ENCODE assay signal across 16 cellular contexts in genomic region chr12:124131671-124132058, GRCh38.
"Had no signal": no experiment of that assay in that cellular context is flagged by ENCODE, and none has a peak within 500 bp of the region (broad histone marks: within the 10 kb centered on the region; RNA-seq: fewer than 3 reads in every experiment).

No MANE protein-coding gene starts in this region.

- DNase-seq: activated CD4-positive, alpha-beta T cell treated with anti-CD3 and anti-CD28 coated beads, Interleukin-2, amount 50 U/mL, for 1 hour; activated naive CD4-positive, alpha-beta T cell treated with anti-CD3 and anti-CD28 coated beads, Interleukin-2, amount 10 ng/mL, durations not matched to agents 7 days and 5 days; activated T-cell treated with anti-CD3 and anti-CD28 coated beads for 4 hours; adrenal gland; central memory CD4-positive, alpha-beta T cell; effector CD8-positive, alpha-beta T cell; gastrocnemius medialis; natural killer cell; stimulated activated CD4-positive, alpha-beta T cell treated with anti-CD3 and anti-CD28 coated beads, Interleukin-12 subunit alpha, Interleukin-12 subunit beta, amount 100 ng/mL, for 4 hours; stimulated activated CD8-positive, alpha-beta memory T cell treated with anti-CD3 and anti-CD28 coated beads, Interleukin-4, amount 100 ng/mL, for 48 hours; T-helper 17 cell had no signal

- H3K27ac Mint-ChIP-seq: activated naive CD4-positive, alpha-beta T cell treated with anti-CD3 and anti-CD28 coated beads, Interleukin-2, amount 10 ng/mL, durations not matched to agents 7 days and 5 days; activated T-helper 17 cell treated with anti-CD3 and anti-CD28 coated beads, Interleukin-2, amount 50 U/mL, for 72 hours; natural killer cell; stimulated activated naive CD8-positive, alpha-beta T cell treated with anti-CD3 and anti-CD28 coated beads, Interleukin-15, Interleukin-2, amounts not matched to agents 100 ng/mL and 50 ng/mL, for 24 hours had no signal

- H3K4me1 ChIP-seq: adrenal gland, gastrocnemius medialis had no signal

- H3K4me3 ChIP-seq: adrenal gland, coronary artery, gastrocnemius medialis, lung had no signal

- H3K9me3 ChIP-seq: adrenal gland, gastrocnemius medialis had no signal

- H3K27me3 ChIP-seq: adrenal gland, gastrocnemius medialis had no signal

- H3K27ac ChIP-seq: adrenal gland, coronary artery, epithelial cell of prostate, gastrocnemius medialis had no signal

- ATAC-seq: activated T-helper 17 cell treated with anti-CD3 and anti-CD28 coated beads, Interleukin-2, amount 50 U/mL, for 72 hours; gastrocnemius medialis; natural killer cell; T-helper 17 cell had no signal

- H3K4me3 Mint-ChIP-seq: activated naive CD4-positive, alpha-beta T cell treated with anti-CD3 and anti-CD28 coated beads, Interleukin-2, amount 10 ng/mL, durations not matched to agents 7 days and 5 days; activated T-helper 17 cell treated with anti-CD3 and anti-CD28 coated beads, Interleukin-2, amount 50 U/mL, for 72 hours; natural killer cell; stimulated activated naive CD8-positive, alpha-beta T cell treated with anti-CD3 and anti-CD28 coated beads, Interleukin-15, Interleukin-2, amounts not matched to agents 100 ng/mL and 50 ng/mL, for 24 hours; T-helper 17 cell had no signal

- H3K27me3 Mint-ChIP-seq: activated naive CD4-positive, alpha-beta T cell treated with anti-CD3 and anti-CD28 coated beads, Interleukin-2, amount 10 ng/mL, durations not matched to agents 7 days and 5 days had no signal

- H3K9me3 Mint-ChIP-seq: activated naive CD4-positive, alpha-beta T cell treated with anti-CD3 and anti-CD28 coated beads, Interleukin-2, amount 10 ng/mL, durations not matched to agents 7 days and 5 days; activated T-helper 17 cell treated with anti-CD3 and anti-CD28 coated beads, Interleukin-2, amount 50 U/mL, for 72 hours; natural killer cell; stimulated activated naive CD8-positive, alpha-beta T cell treated with anti-CD3 and anti-CD28 coated beads, Interleukin-15, Interleukin-2, amounts not matched to agents 100 ng/mL and 50 ng/mL, for 24 hours had no signal

- H3K4me1 Mint-ChIP-seq: activated naive CD4-positive, alpha-beta T cell treated with anti-CD3 and anti-CD28 coated beads, Interleukin-2, amount 10 ng/mL, durations not matched to agents 7 days and 5 days; activated T-helper 17 cell treated with anti-CD3 and anti-CD28 coated beads, Interleukin-2, amount 50 U/mL, for 72 hours; natural killer cell; T-helper 17 cell had no signal

- H3K36me3 Mint-ChIP-seq: activated naive CD4-positive, alpha-beta T cell treated with anti-CD3 and anti-CD28 coated beads, Interleukin-2, amount 10 ng/mL, durations not matched to agents 7 days and 5 days; natural killer cell had no signal

- H3K36me3 ChIP-seq: adrenal gland, gastrocnemius medialis had no signal
